ENCODE assay signal across 7 cellular contexts in genomic region chr11:58632510-58632909, GRCh38.
"Had no signal": no experiment of that assay in that cellular context is flagged by ENCODE, and none has a peak within 500 bp of the region (broad histone marks: within the 10 kb centered on the region; RNA-seq: fewer than 3 reads in every experiment).

No MANE protein-coding gene starts in this region.

- H3K4me3 Mint-ChIP-seq: HFFc6, IgD-negative memory B cell had no signal

- DNase-seq: GM23248, GOT3, H7, HFFc6 had no signal

- H3K9me3 ChIP-seq: HAP-1 had no signal

- H3K4me1 ChIP-seq: HAP-1 had no signal

- H3K27me3 Mint-ChIP-seq: IgD-negative memory B cell had no signal

- H3K36me3 Mint-ChIP-seq: IgD-negative memory B cell had no signal

- H2AFZ ChIP-seq: GM23248 had no signal

- H3K9ac ChIP-seq: GM23248 had no signal

- H3K36me3 ChIP-seq: HAP-1 had no signal

- H3K27ac Mint-ChIP-seq: HFFc6, IgD-negative memory B cell had no signal

- H3K27ac ChIP-seq: GM23248, HL-60 had no signal

- H3K9me3 Mint-ChIP-seq: HFFc6, IgD-negative memory B cell had no signal

- H3K4me3 ChIP-seq: GM23248, HAP-1 had no signal
